Comparison of ENCODE assay signal across 26 cellular contexts in genomic region chr13:76330756-76331155, GRCh38.
"Had no signal": no experiment of that assay in that cellular context is flagged by ENCODE, and none has a peak within 500 bp of the region (broad histone marks: within the 10 kb centered on the region; RNA-seq: fewer than 3 reads in every experiment).

No MANE protein-coding gene starts in this region.

- H3K27ac Mint-ChIP-seq: naive thymus-derived CD4-positive, alpha-beta T cell; nephron progenitor cell; stimulated activated naive CD8-positive, alpha-beta T cell treated with anti-CD3 and anti-CD28 coated beads, Interleukin-15, amount 100 ng/mL, for 72 hours had no signal

- DNase-seq: dorsolateral prefrontal cortex; effector CD4-positive, alpha-beta T cell; foreskin fibroblast; gastrocnemius medialis; heart left ventricle; kidney; left lung; mesenchymal stem cell; midbrain; naive thymus-derived CD4-positive, alpha-beta T cell; nephron progenitor cell; nucleus accumbens; stimulated activated CD4-positive, alpha-beta T cell treated with anti-CD3 and anti-CD28 coated beads, Interleukin-12 subunit alpha, Interleukin-12 subunit beta, amount 100 ng/mL, for 4 hours; stimulated activated CD4-positive, alpha-beta T cell treated with anti-CD3 and anti-CD28 coated beads, Interleukin-1b, Interleukin-23, amount 100 ng/mL, for 48 hours; stimulated activated CD4-positive, alpha-beta T cell treated with anti-CD3 and anti-CD28 coated beads, Interleukin-4, amount 100 ng/mL, for 1 hour; stimulated activated CD8-positive, alpha-beta memory T cell treated with anti-CD3 and anti-CD28 coated beads, Interleukin-4, amount 100 ng/mL, for 48 hours; stimulated activated naive CD4-positive, alpha-beta T cell; stimulated activated naive CD8-positive, alpha-beta T cell treated with anti-CD3 and anti-CD28 coated beads, Interleukin-15, amount 100 ng/mL, for 72 hours; transverse colon; upper lobe of right lung; uterus had no signal

- H3K4me1 Mint-ChIP-seq: nephron progenitor cell; stimulated activated naive CD8-positive, alpha-beta T cell treated with anti-CD3 and anti-CD28 coated beads, Interleukin-15, amount 100 ng/mL, for 72 hours had no signal

- H3K9me3 ChIP-seq: gastrocnemius medialis, left lung, prostate gland, right atrium auricular region, suprapubic skin, transverse colon, upper lobe of right lung, uterus had no signal

- H3K4me3 ChIP-seq: dorsolateral prefrontal cortex, gastrocnemius medialis, heart left ventricle, hepatocyte, left lung, prostate gland, right atrium auricular region, smooth muscle cell, suprapubic skin, transverse colon, upper lobe of right lung, uterus had no signal

- H3K27me3 ChIP-seq: dorsolateral prefrontal cortex, gastrocnemius medialis, heart left ventricle, hepatocyte, left lung, right atrium auricular region, suprapubic skin, transverse colon, upper lobe of right lung, uterus had no signal

- H3K36me3 ChIP-seq: gastrocnemius medialis, heart left ventricle, left lung, prostate gland, right atrium auricular region, suprapubic skin, transverse colon, upper lobe of right lung, uterus had no signal

- H3K4me3 Mint-ChIP-seq: naive thymus-derived CD4-positive, alpha-beta T cell; nephron progenitor cell; stimulated activated naive CD8-positive, alpha-beta T cell treated with anti-CD3 and anti-CD28 coated beads, Interleukin-15, amount 100 ng/mL, for 72 hours had no signal

- H3K9me3 Mint-ChIP-seq: nephron progenitor cell; stimulated activated naive CD8-positive, alpha-beta T cell treated with anti-CD3 and anti-CD28 coated beads, Interleukin-15, amount 100 ng/mL, for 72 hours had no signal

- H3K27me3 Mint-ChIP-seq: stimulated activated naive CD8-positive, alpha-beta T cell treated with anti-CD3 and anti-CD28 coated beads, Interleukin-15, amount 100 ng/mL, for 72 hours had no signal

- H3K36me3 Mint-ChIP-seq: naive thymus-derived CD4-positive, alpha-beta T cell had no signal

- H3K4me1 ChIP-seq: gastrocnemius medialis, left lung, prostate gland, right atrium auricular region, suprapubic skin, transverse colon, upper lobe of right lung, uterus had no signal
